In genomic region chr1:172351761-172352161, GRCh38 we compare ENCODE assay signal across 15 cellular contexts.
DNase-seq lines count a peak whose midpoint lies in the region; ATAC-seq, FAIRE-seq and TF ChIP-seq lines count a peak whose summit lies in the region.
"Had no signal": no experiment of that assay in that cellular context is flagged by ENCODE, and none has a peak within 500 bp of the region (broad histone marks: within the 10 kb centered on the region; RNA-seq: fewer than 3 reads in every experiment).

No MANE protein-coding gene starts in this region.

- H3K36me3 ChIP-seq in bronchial epithelial cell (ENCODE audit: control insufficient read depth, insufficient read depth, low read length) (no peaks in the 10 kb centered on the region), prostate gland (no peaks in the 10 kb centered on the region)
- H3K36me3 ChIP-seq: stomach had no signal

- H3K27ac ChIP-seq in prostate gland, result no peak overlapping the region
- H3K27ac ChIP-seq: stomach had no signal

- H3K9me3 ChIP-seq in prostate gland, result no peaks in the 10 kb centered on the region

- TF ChIP-seq POLR2A in prostate gland (IDR thresholded peaks at IDR 0.05), result no peak

- DNase-seq in COLO829 (ENCODE audit: low spot score) (peak; percentile 17), M059J (ENCODE audit: low read depth) (peak; percentile 68), bronchial epithelial cell (ENCODE audit: low read depth) (no peak), mesothelial cell of epicardium (ENCODE audit: low spot score in 2 of 2, unreplicated experiment in 2 of 2) (no peak), GOT3 (lab: John Stamatoyannopoulos, UW) (no peak), activated gamma-delta T cell treated with Interleukin-2 at 50 U/mL for 16 hours (no peak), prostate gland (ENCODE audit: low spot score) (no peak)
- DNase-seq: activated CD4-positive, alpha-beta T cell treated with anti-CD3 and anti-CD28 coated beads, Interleukin-2, amount 50 U/mL, for 1 hour; activated gamma-delta T cell; effector memory CD4-positive, alpha-beta T cell; H7; stimulated activated CD4-positive, alpha-beta T cell treated with anti-CD3 and anti-CD28 coated beads, Interleukin-2, amount 100 ng/mL, for 48 hours; stomach had no signal

- no peaks in the 10 kb centered on the region for H3K27me3 Mint-ChIP-seq in mesothelial cell of epicardium (ENCODE audit: low read depth)
- H3K27me3 Mint-ChIP-seq: B cell had no signal

- H3K4me1 ChIP-seq in prostate gland (replicated peaks), result no peaks in the 10 kb centered on the region

- H3K27me3 ChIP-seq in bronchial epithelial cell (ENCODE audit: control insufficient read depth, insufficient read depth, low read length), result no peaks in the 10 kb centered on the region
- no peaks in the 10 kb centered on the region for H3K27me3 ChIP-seq in prostate gland (replicated peaks; ENCODE audit: insufficient read depth)
- H3K27me3 ChIP-seq: stomach had no signal

- H3K9me3 Mint-ChIP-seq in mesothelial cell of epicardium, result peaks cover 15% of the 10 kb centered on the region

- H3K4me3 ChIP-seq in bronchial epithelial cell (ENCODE audit: low read depth, low read length) (no peak overlapping the region), prostate gland (no peak overlapping the region)
- H3K4me3 ChIP-seq: stomach had no signal

- ATAC-seq in GM18867 (IDR thresholded peaks at IDR 0.05; ENCODE audit: unreplicated experiment), result no peak

- no peak overlapping the region for H3K4me3 Mint-ChIP-seq in mesothelial cell of epicardium
- H3K4me3 Mint-ChIP-seq: B cell had no signal

- peak overlapping the region; percentile 92 for H3K27ac Mint-ChIP-seq in mesothelial cell of epicardium
- H3K27ac Mint-ChIP-seq: B cell had no signal

- H3K4me1 Mint-ChIP-seq in mesothelial cell of epicardium, result peaks cover 59% of the 10 kb centered on the region

- peaks cover 28% of the 10 kb centered on the region for H3K36me3 Mint-ChIP-seq in mesothelial cell of epicardium

- whole genome bisulfite sequencing in prostate gland, result 57% methylated on average over 3 of the region's 3 CpGs

- FAIRE-seq in bronchial epithelial cell (lab: Jason Lieb, UNC), result peak; percentile 40

- intact Hi-C loops in prostate gland (cut with DNase I), result loop anchor here (10.0 kb wide), 1 partner anchor 67 kb away; no protein-coding TSS in a partner anchor

- no peak for TF ChIP-seq CTCF in bronchial epithelial cell (IDR thresholded peaks at IDR 0.05; ENCODE audit: insufficient read depth, low read length, severe bottlenecking)
- no peak for TF ChIP-seq CTCF in mesothelial cell of epicardium (IDR thresholded peaks at IDR 0.05; ENCODE audit: unreplicated experiment)
- TF ChIP-seq CTCF in prostate gland (IDR thresholded peaks at IDR 0.05), result no peak

Comparison
In these comparisons a context has a peak if more than half of its experiments do, and no peak if none do; other contexts are left out.
1. DNase-seq: peak in COLO829 (single experiment) and M059J (single experiment); none in bronchial epithelial cell (single experiment), mesothelial cell of epicardium (0 of 2), GOT3 (single experiment), activated gamma-delta T cell treated with Interleukin-2 at 50 U/mL for 16 hours (single experiment) and prostate gland (single experiment).